In genomic region chr10:67788028-67788886, GRCh38 we compare ENCODE assay signal across 8 cellular contexts. TPM values are rescaled to one million over a fixed set of nuclear protein-coding genes. Genes with fewer than 3 reads are reported as not detected.
A peak's percentile ranks its signal among the peaks of the same experiment; 100 is the strongest.
DNase-seq lines count a peak whose midpoint lies in the region; ATAC-seq, FAIRE-seq and TF ChIP-seq lines count a peak whose summit lies in the region.

No MANE protein-coding gene starts in this region.

- ATAC-seq in aorta (ENCODE audit: low FRiP score): no peak

- H3K9me2 ChIP-seq in GM23248 (ENCODE audit: insufficient read depth): no peaks in the 10 kb centered on the region

- peaks cover 33% of the 10 kb centered on the region for H3K4me1 Mint-ChIP-seq in nephron progenitor cell

- no peaks in the 10 kb centered on the region for H4K20me1 ChIP-seq in GM23248 (ENCODE audit: insufficient read depth)

- no peak overlapping the region for H3K9ac ChIP-seq in GM23248

- peak overlapping the region; percentile 52; the same call in 1 of the 2 replicates for H2AFZ ChIP-seq in GM23248

- no peak overlapping the region for H3K27ac ChIP-seq in GM23248
- no peak overlapping the region for H3K27ac ChIP-seq in aorta (ENCODE audit: low read depth in 1 of 2, low read length in 2 of 2)

- peak; percentile 33 for FAIRE-seq in G401.6 (lab: Jason Lieb, UNC)

- H3K36me3 Mint-ChIP-seq in nephron progenitor cell (ENCODE audit: low read depth): no peaks in the 10 kb centered on the region

- no peaks in the 10 kb centered on the region for H3K36me3 ChIP-seq in GM23248 (ENCODE audit: low read depth)
- no peaks in the 10 kb centered on the region for H3K36me3 ChIP-seq in aorta (ENCODE audit: control insufficient read depth in 1 of 2, insufficient read depth in 2 of 2, low read length in 1 of 2)

- in situ Hi-C loops in GM23248 (cut with MboI): no loop called here

- H3K4me1 ChIP-seq in GM23248 (ENCODE audit: insufficient read depth) (peaks cover 16% of the 10 kb centered on the region), aorta (ENCODE audit: control insufficient read depth in 1 of 2, insufficient read depth in 2 of 2, low read length in 2 of 2) (no peaks in the 10 kb centered on the region)

- no peaks in the 10 kb centered on the region for H3K27me3 ChIP-seq in GM23248 (replicated peaks; ENCODE audit: insufficient read depth)
- no peaks in the 10 kb centered on the region for H3K27me3 ChIP-seq in aorta (ENCODE audit: control insufficient read depth in 1 of 2, insufficient read depth in 2 of 2, low read length in 1 of 2)

- H3K79me2 ChIP-seq in GM23248 (ENCODE audit: insufficient read depth): no peaks in the 10 kb centered on the region

- DNase-seq in GM23248 (peak; percentile 48), LNCaP clone FGC (ENCODE audit: low read depth) (no peak), dermis blood vessel endothelial cell (peak; percentile 63), nephron progenitor cell (peak; percentile 70), aorta (peak; percentile 72 to 77), NCI-H187 (lab: John Stamatoyannopoulos, UW) (no peak)
- peak; percentile 61 to 78 for DNase-seq in activated CD4-positive, alpha-beta T cell treated with anti-CD3 and anti-CD28 coated beads for 24 hours (ENCODE audit: low read depth in 2 of 2)

- peaks cover 23% of the 10 kb centered on the region for H3K27me3 Mint-ChIP-seq in nephron progenitor cell (ENCODE audit: low read depth, poor library complexity)

- H3K4me2 ChIP-seq in GM23248 (ENCODE audit: unreplicated experiment): no peak overlapping the region

- H3K9me3 ChIP-seq in GM23248 (ENCODE audit: low read depth) (no peaks in the 10 kb centered on the region), aorta (ENCODE audit: control insufficient read depth, low read length) (no peaks in the 10 kb centered on the region)

- 34 to 35% methylated on average over 15 of the region's 15 CpGs for whole genome bisulfite sequencing in GM23248 (ENCODE audit: low coverage in 1 of 2, low lambda C conversion rate in 2 of 2, missing lambda C conversion rate in 2 of 2), 2 experiments
- WGBS in aorta, 2 donors: 61 to 64% methylated on average over 15 of the region's 15 CpGs

- TF ChIP-seq CTCF in LNCaP clone FGC (IDR thresholded peaks at IDR 0.05; ENCODE audit: control insufficient read depth, extremely low read depth, insufficient read depth) (peak; percentile 52), nephron progenitor cell (IDR thresholded peaks at IDR 0.05) (peak; percentile 59)

- peak overlapping the region; percentile 68 for H3K4me3 Mint-ChIP-seq in nephron progenitor cell

- no peaks in the 10 kb centered on the region for H3K9me3 Mint-ChIP-seq in nephron progenitor cell

- H3F3A ChIP-seq in GM23248 (ENCODE audit: insufficient read depth): no peaks in the 10 kb centered on the region; the same call in 1 of the 2 replicates

- H3K27ac Mint-ChIP-seq in nephron progenitor cell: no peak overlapping the region

- intact Hi-C loops in aorta (cut with DNase I): no loop called here

- no peak overlapping the region for H3K4me3 ChIP-seq in GM23248
- H3K4me3 ChIP-seq in LNCaP clone FGC (ENCODE audit: low read depth, low read length): no peak overlapping the region
- H3K4me3 ChIP-seq in aorta (ENCODE audit: low read length in 2 of 2): no peak overlapping the region

RNA-seq across cellular contexts. Expression of gene DNAJC12, which starts 49.7 kb away (rescaled TPM):
- total RNA-seq in GM23248 (2014; rRNA removed; shearing (Covaris generic)): 0.76 and 3.4 TPM in 2 replicates
- polyA plus RNA-seq in GM23248 (2016; fragmentation: Nextera tagmentation; extraction: Ambion mirVana) (1.2 and 1.4 TPM in 2 replicates), aorta (1 to 10 TPM; 1.7 to 4.4 TPM)
- total RNA-seq in dermis blood vessel endothelial cell (3.9 and 4.1 TPM in 2 replicates), aorta (1 to 10 TPM; 1.9 to 4.1 TPM)

Comparison
In these comparisons a context has a peak if more than half of its experiments do, and no peak if none do; other contexts are left out.
1. DNase-seq: peak in GM23248 (single experiment), activated CD4-positive, alpha-beta T cell treated with anti-CD3 and anti-CD28 coated beads for 24 hours (2 of 2), dermis blood vessel endothelial cell (single experiment), nephron progenitor cell (single experiment) and aorta (2 of 2); none in LNCaP clone FGC (single experiment) and NCI-H187 (0 of 2).